22 cellular contexts compared by ENCODE assay signal in the genomic region with DNA sequence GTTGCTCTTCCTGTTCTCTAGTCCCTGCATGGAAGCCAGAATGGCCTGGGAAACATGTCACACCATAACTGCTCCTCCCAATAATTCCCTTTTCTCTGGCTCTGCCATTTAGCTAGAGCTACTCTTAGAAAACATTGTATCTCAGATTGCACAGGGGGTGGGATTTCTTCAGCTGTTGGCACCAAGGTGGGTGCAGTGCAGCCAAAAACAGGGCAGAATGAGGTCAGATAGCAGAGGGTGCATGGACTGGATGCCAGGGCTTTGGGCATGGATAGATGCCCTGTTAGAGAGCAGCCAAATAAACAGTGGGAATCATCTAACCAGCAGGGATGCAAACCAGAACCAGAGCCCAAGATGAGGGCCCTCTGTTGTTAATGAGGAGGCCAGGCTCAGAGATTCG. TPM values are rescaled to one million over a fixed set of nuclear protein-coding genes. Genes with fewer than 3 reads are reported as not detected.
"Had no signal": no experiment of that assay in that cellular context is flagged by ENCODE, and none has a peak within 500 bp of the region (broad histone marks: within the 10 kb centered on the region; RNA-seq: fewer than 3 reads in every experiment).

No MANE protein-coding gene starts in this region.

- H3K79me2 ChIP-seq: parathyroid adenoma had no signal

- H2AFZ ChIP-seq: parathyroid adenoma had no signal

- H3K9ac ChIP-seq: parathyroid adenoma had no signal

- H3K9me3 ChIP-seq: mucosa of descending colon, transverse colon, uterus had no signal

- H3K4me1 ChIP-seq: foreskin keratinocyte, parathyroid adenoma, transverse colon, uterus had no signal

- DNase-seq: activated CD4-positive, alpha-beta T cell treated with anti-CD3 and anti-CD28 coated beads, Interleukin-2, amount 10 ng/mL, durations not matched to agents 24 days and 14 days; activated CD8-positive, alpha-beta T cell treated with anti-CD3 and anti-CD28 coated beads, Interleukin-2, amount 10 ng/mL, durations not matched to agents 7 days and 5 days; activated naive CD4-positive, alpha-beta T cell treated with anti-CD3 and anti-CD28 coated beads, Interleukin-2, amount 10 ng/mL, durations not matched to agents 7 days and 5 days; activated naive CD8-positive, alpha-beta T cell treated with anti-CD3 and anti-CD28 coated beads, Interleukin-2, amount 50 U/mL, for 24 hours; activated T-cell treated with anti-CD3 and anti-CD28 coated beads, Interleukin-2, amount 50 U/mL, for 24 hours; endodermal cell; foreskin keratinocyte; glutamatergic neuron; left ventricle myocardium inferior; mammary epithelial cell; mucosa of descending colon; naive thymus-derived CD4-positive, alpha-beta T cell; retina; stimulated activated naive CD4-positive, alpha-beta T cell treated with Interleukin-2 at 50 U/mL for 16 hours; T-cell; transverse colon; uterus had no signal

- ATAC-seq: activated CD8-positive, alpha-beta T cell treated with anti-CD3 and anti-CD28 coated beads, Interleukin-2, amount 10 ng/mL, durations not matched to agents 7 days and 5 days; activated naive CD8-positive, alpha-beta T cell treated with anti-CD3 and anti-CD28 coated beads, Interleukin-2, amount 50 U/mL, for 24 hours; foreskin keratinocyte; mucosa of descending colon; naive thymus-derived CD4-positive, alpha-beta T cell; SK-N-SH treated with all-trans-retinoic acid at 6 μM for 48 hours; T-cell had no signal

- H3K4me3 ChIP-seq: left ventricle myocardium inferior, mucosa of descending colon, transverse colon, uterus had no signal

- H3K36me3 ChIP-seq: left ventricle myocardium inferior, transverse colon, uterus had no signal

- H3K27ac ChIP-seq: epithelial cell of prostate, foreskin keratinocyte, left ventricle myocardium inferior, parathyroid adenoma, transverse colon, uterus had no signal

RNA-seq across cellular contexts. Expression of a gene that starts 4.9 kb away (rescaled TPM):
- total RNA-seq: activated CD4-positive, alpha-beta T cell treated with anti-CD3 and anti-CD28 coated beads, Interleukin-2, amount 10 ng/mL, durations not matched to agents 24 days and 14 days; activated CD8-positive, alpha-beta T cell treated with anti-CD3 and anti-CD28 coated beads, Interleukin-2, amount 10 ng/mL, durations not matched to agents 7 days and 5 days; bronchial epithelial cell; foreskin keratinocyte; left ventricle myocardium inferior; mammary epithelial cell; naive thymus-derived CD4-positive, alpha-beta T cell had no signal
- polyA plus RNA-seq: fibroblast of lung, foreskin keratinocyte, mammary epithelial cell had no signal
